25 cellular contexts compared by ENCODE assay signal in genomic region chr1:247184254-247184653, GRCh38.
"Had no signal": no experiment of that assay in that cellular context is flagged by ENCODE, and none has a peak within 500 bp of the region (broad histone marks: within the 10 kb centered on the region; RNA-seq: fewer than 3 reads in every experiment).

No MANE protein-coding gene starts in this region.

- DNase-seq: hippocampal formation; kidney glomerular epithelial cell; left cardiac atrium; left ventricle myocardium superior; lower lobe of right lung; mammary epithelial cell; mesenchymal stem cell; naive thymus-derived CD8-positive, alpha-beta T cell; occipital lobe; psoas muscle; stimulated activated CD4-positive, alpha-beta T cell treated with anti-CD3 and anti-CD28 coated beads, Interleukin-4, amount 100 ng/mL, for 24 hours; stimulated activated naive CD4-positive, alpha-beta T cell; substantia nigra; uterus had no signal

- H3K4me1 ChIP-seq: lower lobe of right lung, parathyroid adenoma, psoas muscle, tibial nerve, uterus had no signal

- H3K27ac ChIP-seq: lower lobe of right lung, neutrophil, parathyroid adenoma, psoas muscle, skin epidermis, tibial nerve, uterus had no signal

- H3K27me3 Mint-ChIP-seq: stimulated activated naive CD8-positive, alpha-beta T cell treated with anti-CD3 and anti-CD28 coated beads, Interleukin-15, Interleukin-2, amounts not matched to agents 100 ng/mL and 50 ng/mL, for 24 hours; type B pancreatic cell had no signal

- H3K4me3 ChIP-seq: lower lobe of right lung, psoas muscle, skin epidermis, tibial nerve, uterus had no signal

- H3K4me1 Mint-ChIP-seq: nephron; neural crest cell; stimulated activated effector memory CD8-positive, alpha-beta T cell treated with anti-CD3 and anti-CD28 coated beads, Interleukin-12 subunit alpha, Interleukin-12 subunit beta, amount 100 ng/mL, for 72 hours had no signal

- H3K79me2 ChIP-seq: parathyroid adenoma had no signal

- H3K27me3 ChIP-seq: neutrophil, tibial nerve, uterus had no signal

- H3K27ac Mint-ChIP-seq: naive thymus-derived CD8-positive, alpha-beta T cell; nephron; stimulated activated effector memory CD8-positive, alpha-beta T cell treated with anti-CD3 and anti-CD28 coated beads, Interleukin-12 subunit alpha, Interleukin-12 subunit beta, amount 100 ng/mL, for 72 hours; stimulated activated naive CD8-positive, alpha-beta T cell treated with anti-CD3 and anti-CD28 coated beads, Interleukin-15, Interleukin-2, amounts not matched to agents 100 ng/mL and 50 ng/mL, for 24 hours; type B pancreatic cell had no signal

- H2AFZ ChIP-seq: parathyroid adenoma had no signal

- FAIRE-seq: keratinocyte had no signal

- H3K9ac ChIP-seq: parathyroid adenoma had no signal

- H3K4me3 Mint-ChIP-seq: naive thymus-derived CD8-positive, alpha-beta T cell; neural crest cell; stimulated activated effector memory CD8-positive, alpha-beta T cell treated with anti-CD3 and anti-CD28 coated beads, Interleukin-12 subunit alpha, Interleukin-12 subunit beta, amount 100 ng/mL, for 72 hours; stimulated activated naive CD8-positive, alpha-beta T cell treated with anti-CD3 and anti-CD28 coated beads, Interleukin-15, Interleukin-2, amounts not matched to agents 100 ng/mL and 50 ng/mL, for 24 hours; type B pancreatic cell had no signal

- ATAC-seq: left cardiac atrium; left lobe of liver; left ventricle myocardium superior; naive thymus-derived CD8-positive, alpha-beta T cell; psoas muscle; stimulated activated effector memory CD8-positive, alpha-beta T cell treated with anti-CD3 and anti-CD28 coated beads, Interleukin-12 subunit alpha, Interleukin-12 subunit beta, amount 100 ng/mL, for 72 hours had no signal

- H3K36me3 ChIP-seq: lower lobe of right lung, neutrophil, uterus had no signal
